20 cellular contexts compared by ENCODE assay signal in the genomic region with DNA sequence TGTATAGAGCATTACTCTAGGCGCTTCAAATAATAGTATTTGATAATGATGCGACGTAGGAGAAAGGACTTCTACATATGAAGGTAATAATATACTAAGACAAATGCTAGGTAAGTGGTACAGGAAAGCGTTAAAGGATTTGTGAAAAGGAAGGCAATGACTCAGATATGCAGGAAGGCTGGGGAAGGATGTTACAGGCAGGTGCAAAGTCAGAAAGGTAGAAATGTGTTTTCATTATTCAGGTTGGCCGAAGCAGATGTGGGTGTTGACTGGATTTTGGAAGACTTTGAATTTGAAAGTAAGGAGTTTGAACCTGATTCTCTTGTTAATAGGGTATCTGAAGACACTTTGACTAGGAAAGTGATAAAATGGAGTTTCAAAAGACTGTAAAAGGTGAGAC. TPM values are rescaled to one million over a fixed set of nuclear protein-coding genes. Genes with fewer than 3 reads are reported as not detected.
A peak's percentile ranks its signal among the peaks of the same experiment; 100 is the strongest.
DNase-seq lines count a peak whose midpoint lies in the region; TF ChIP-seq lines count a peak whose summit lies in the region.
"Had no signal": no experiment of that assay in that cellular context is flagged by ENCODE, and none has a peak within 500 bp of the region (broad histone marks: within the 10 kb centered on the region; RNA-seq: fewer than 3 reads in every experiment).

No MANE protein-coding gene starts in this region.

- no peaks in the 10 kb centered on the region for H3K27me3 Mint-ChIP-seq in activated T-cell treated with anti-CD3 and anti-CD28 coated beads, Interleukin-2, amount 50 U/mL, for 24 hours
- H3K27me3 Mint-ChIP-seq in brain = no peaks in the 10 kb centered on the region
- H3K27me3 Mint-ChIP-seq: activated CD4-positive, alpha-beta T cell treated with anti-CD3 and anti-CD28 coated beads, Interleukin-2, amount 10 ng/mL, durations not matched to agents 24 days and 14 days; stimulated activated naive B cell treated with anti-CD40 and anti-IgM and Interleukin-4, amounts not matched to agents 10 μg/mL and 1 μg/mL and 100 μg/mL, for 72 hours had no signal

- H3K36me3 Mint-ChIP-seq in activated T-cell treated with anti-CD3 and anti-CD28 coated beads, Interleukin-2, amount 50 U/mL, for 24 hours (ENCODE audit: low read depth) = peaks cover 85% of the 10 kb centered on the region
- peaks cover 10% of the 10 kb centered on the region for H3K36me3 Mint-ChIP-seq in brain

- no peak overlapping the region for H3K9ac ChIP-seq in mesendoderm (ENCODE audit: low read length)
- H3K9ac ChIP-seq: KMS-11 had no signal

- peaks cover 5% of the 10 kb centered on the region for H3K4me1 ChIP-seq in mesendoderm (ENCODE audit: control insufficient read depth, low read depth, low read length)
- H3K4me1 ChIP-seq: prostate gland had no signal

- H3K79me2 ChIP-seq in mesendoderm (ENCODE audit: control insufficient read depth, insufficient read depth, low read length) = no peaks in the 10 kb centered on the region

- H2BK120ac ChIP-seq in mesendoderm (ENCODE audit: low read depth, low read length) = no peak overlapping the region

- H3K79me1 ChIP-seq in mesendoderm (ENCODE audit: low read length) = no peaks in the 10 kb centered on the region

- H2BK5ac ChIP-seq in mesendoderm (ENCODE audit: low read length) = no peak overlapping the region

- H3K23ac ChIP-seq in mesendoderm (ENCODE audit: low read length) = no peak overlapping the region

- no peak overlapping the region for H3K4me3 Mint-ChIP-seq in activated T-cell treated with anti-CD3 and anti-CD28 coated beads, Interleukin-2, amount 50 U/mL, for 24 hours
- H3K4me3 Mint-ChIP-seq in brain = no peak overlapping the region
- H3K4me3 Mint-ChIP-seq: activated CD4-positive, alpha-beta T cell treated with anti-CD3 and anti-CD28 coated beads, Interleukin-2, amount 10 ng/mL, durations not matched to agents 24 days and 14 days; CD14-positive monocyte; stimulated activated naive B cell treated with anti-CD40 and anti-IgM and Interleukin-4, amounts not matched to agents 10 μg/mL and 1 μg/mL and 100 μg/mL, for 72 hours had no signal

- H3K9me3 Mint-ChIP-seq in activated T-cell treated with anti-CD3 and anti-CD28 coated beads, Interleukin-2, amount 50 U/mL, for 24 hours = no peaks in the 10 kb centered on the region
- no peaks in the 10 kb centered on the region for H3K9me3 Mint-ChIP-seq in brain
- H3K9me3 Mint-ChIP-seq: activated CD4-positive, alpha-beta T cell treated with anti-CD3 and anti-CD28 coated beads, Interleukin-2, amount 10 ng/mL, durations not matched to agents 24 days and 14 days; stimulated activated naive B cell treated with anti-CD40 and anti-IgM and Interleukin-4, amounts not matched to agents 10 μg/mL and 1 μg/mL and 100 μg/mL, for 72 hours had no signal

- in situ Hi-C loops in G401 (cut with HindIII; ENCODE audit: low sequenced_read_pairs) = no loop called here

- no peak overlapping the region for H2AK5ac ChIP-seq in mesendoderm (ENCODE audit: low read length)

- H3K27me3 ChIP-seq in H7 (ENCODE audit: control insufficient read depth, insufficient read depth, low read length) (no peaks in the 10 kb centered on the region), mesendoderm (ENCODE audit: insufficient read depth, low read length, poor library complexity) (no peaks in the 10 kb centered on the region)
- H3K27me3 ChIP-seq: heart left ventricle, tibial artery had no signal

- DNase-seq in activated T-cell treated with anti-CD3 and anti-CD28 coated beads, Interleukin-2, amount 50 U/mL, for 24 hours = no peak
- DNase-seq in activated T-cell treated with anti-CD3 and anti-CD28 coated beads, Interleukin-2, amount 50 U/mL, for 48 hours = no peak
- DNase-seq in H7 (peak; percentile 8), mesendoderm (peak; percentile 42), occipital lobe (lab: John Stamatoyannopoulos, UW) (no peak), NCI-H524 treated with DMSO at 0.1 percent for 48 hours (lab: John Stamatoyannopoulos, UW) (no peak), G401 (ENCODE audit: low spot score) (no peak)
- DNase-seq: activated CD4-positive, alpha-beta T cell treated with anti-CD3 and anti-CD28 coated beads, Interleukin-2, amount 10 ng/mL, durations not matched to agents 24 days and 14 days; cortex of kidney; DMS79 treated with DMSO at 0.1 percent for 48 hours; GOT3; heart left ventricle; mammary epithelial cell; stimulated activated naive B cell treated with anti-CD40 and anti-IgM and Interleukin-4, amounts not matched to agents 10 μg/mL and 1 μg/mL and 100 μg/mL, for 72 hours; SW 1271; tibial artery had no signal

- H3K27ac Mint-ChIP-seq in activated T-cell treated with anti-CD3 and anti-CD28 coated beads, Interleukin-2, amount 50 U/mL, for 24 hours = peak overlapping the region; percentile 83
- H3K27ac Mint-ChIP-seq in brain = peak overlapping the region in 3 of 5 experiments; percentile 3 to 51 (median 4)
- H3K27ac Mint-ChIP-seq: activated CD4-positive, alpha-beta T cell treated with anti-CD3 and anti-CD28 coated beads, Interleukin-2, amount 10 ng/mL, durations not matched to agents 24 days and 14 days; stimulated activated naive B cell treated with anti-CD40 and anti-IgM and Interleukin-4, amounts not matched to agents 10 μg/mL and 1 μg/mL and 100 μg/mL, for 72 hours had no signal

- H2BK15ac ChIP-seq in mesendoderm (replicated peaks; ENCODE audit: low read depth) = no peak overlapping the region

- no CpG with 5 or more reads among the region's 5 CpGs for WGBS in mesendoderm (ENCODE audit: extremely low coverage, insufficient coverage, low lambda C conversion rate)

- H3K4me2 ChIP-seq in mesendoderm (ENCODE audit: low read length) = no peak overlapping the region

- H3K4me1 Mint-ChIP-seq in activated T-cell treated with anti-CD3 and anti-CD28 coated beads, Interleukin-2, amount 50 U/mL, for 24 hours (ENCODE audit: low read depth) = peaks cover 70% of the 10 kb centered on the region
- H3K4me1 Mint-ChIP-seq in brain = peaks cover 29% of the 10 kb centered on the region
- H3K4me1 Mint-ChIP-seq: CD14-positive monocyte had no signal

- no peak overlapping the region for H4K5ac ChIP-seq in mesendoderm (ENCODE audit: low read length)

- H3K36me3 ChIP-seq in H7 (replicated peaks; ENCODE audit: control insufficient read depth, insufficient read depth, low read length) (no peaks in the 10 kb centered on the region), mesendoderm (ENCODE audit: control insufficient read depth, insufficient read depth, low read length) (no peaks in the 10 kb centered on the region)
- H3K36me3 ChIP-seq: prostate gland had no signal

- H3K18ac ChIP-seq in mesendoderm (ENCODE audit: low read length) = no peak overlapping the region

- H3K4ac ChIP-seq in mesendoderm (ENCODE audit: low read depth, low read length) = no peak overlapping the region

- TF ChIP-seq CTCF in brain (conservative IDR thresholded peaks at IDR 0.05) = no peak

- no peak overlapping the region for H3K56ac ChIP-seq in mesendoderm (ENCODE audit: low read length)

- H3K4me3 ChIP-seq in H7 (ENCODE audit: insufficient read depth, low read depth, low read length) (no peak overlapping the region), mesendoderm (ENCODE audit: low read length) (no peak overlapping the region)
- H3K4me3 ChIP-seq: heart left ventricle, prostate gland, tibial artery had no signal

- H3K27ac ChIP-seq in mesendoderm (ENCODE audit: low read depth, low read length) = no peak overlapping the region
- H3K27ac ChIP-seq: prostate gland, tibial artery had no signal

- no peak overlapping the region for H4K8ac ChIP-seq in mesendoderm (ENCODE audit: low read depth, low read length)

RNA-seq across cellular contexts. Expression of gene STK4, which starts 51.0 kb away (rescaled TPM):
- total RNA-seq in H7 (2014; rRNA removed; shearing (Covaris generic)) = 15.6 and 23.2 TPM in 2 replicates
- polyA plus RNA-seq in brain (ENCODE audit: insufficient read depth, low read depth, low replicate concordance) = 13.8 TPM
- polyA plus RNA-seq in mesendoderm (2013, experiment 1 of 2) = 12.9 TPM
- polyA plus RNA-seq in mesendoderm (2013, experiment 2 of 2) = 13.3 TPM
- 56.6 TPM for total RNA-seq in occipital lobe
- total RNA-seq in G401 (2014; rRNA removed; shearing (Covaris generic)) = 9.3 and 11.1 TPM in 2 replicates

RNA-seq across cellular contexts. Expression of gene TOMM34, which starts 57.1 kb away (rescaled TPM):
- total RNA-seq in H7 (2014; rRNA removed; shearing (Covaris generic)) = 45.3 and 49.4 TPM in 2 replicates
- 78.4 TPM for polyA plus RNA-seq in brain (ENCODE audit: insufficient read depth, low read depth, low replicate concordance)
- 27.5 TPM for polyA plus RNA-seq in mesendoderm (2013, experiment 1 of 2)
- polyA plus RNA-seq in mesendoderm (2013, experiment 2 of 2) = 28.2 TPM
- total RNA-seq in occipital lobe = 5.0 TPM
- total RNA-seq in G401 (2014; rRNA removed; shearing (Covaris generic)) = 22.7 and 42.0 TPM in 2 replicates

Comparison
In these comparisons a context has a peak if more than half of its experiments do, and no peak if none do; other contexts are left out.
1. DNase-seq: peak in H7 (single experiment) and mesendoderm (single experiment); none in activated T-cell treated with anti-CD3 and anti-CD28 coated beads, Interleukin-2, amount 50 U/mL, for 24 hours (single experiment), activated T-cell treated with anti-CD3 and anti-CD28 coated beads, Interleukin-2, amount 50 U/mL, for 48 hours (0 of 2), occipital lobe (single experiment), NCI-H524 treated with DMSO at 0.1 percent for 48 hours (single experiment) and G401 (single experiment).